In the genomic region with DNA sequence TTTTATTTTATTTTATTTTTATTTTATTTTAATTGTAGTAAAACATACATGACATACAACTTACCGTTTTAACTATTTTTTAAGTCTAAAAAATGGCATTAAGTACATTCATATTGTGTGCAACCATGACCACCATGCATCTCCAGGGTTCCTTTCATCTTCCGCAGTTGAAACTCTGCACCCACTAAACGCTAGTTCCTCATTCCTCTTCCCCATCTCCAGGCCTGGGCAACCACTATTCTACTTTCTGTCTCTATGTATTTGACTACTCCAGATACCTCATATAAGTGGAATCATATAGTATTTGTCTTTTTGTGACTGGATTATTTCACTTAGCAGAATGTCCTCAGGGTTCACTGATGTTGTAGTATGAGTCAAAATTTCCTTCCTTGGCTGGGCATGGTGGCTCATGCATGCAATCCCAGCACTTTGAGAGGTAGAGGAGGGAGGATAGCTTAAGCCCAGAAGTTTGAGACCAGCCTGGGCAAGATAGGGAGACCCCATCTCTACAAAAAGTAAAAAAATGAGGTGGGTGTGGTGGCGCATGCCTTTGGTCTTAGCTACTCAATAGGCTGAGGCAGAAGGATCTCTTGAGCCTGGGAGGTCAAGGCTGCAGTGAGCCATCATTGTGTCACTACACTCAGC, we compare ENCODE assay signal across 23 cellular contexts. TPM values are rescaled to one million over a fixed set of nuclear protein-coding genes. Genes with fewer than 3 reads are reported as not detected.
DNase-seq lines count a peak whose midpoint lies in the region; ATAC-seq and TF ChIP-seq lines count a peak whose summit lies in the region.
"Had no signal": no experiment of that assay in that cellular context is flagged by ENCODE, and none has a peak within 500 bp of the region (broad histone marks: within the 10 kb centered on the region; RNA-seq: fewer than 3 reads in every experiment).

No MANE protein-coding gene starts in this region.

- peaks cover 0 to 11% (median 9%) of the 10 kb centered on the region in 4 donors for H3K4me1 ChIP-seq in esophagus muscularis mucosa
- H3K4me1 ChIP-seq in CD8-positive, alpha-beta T cell (ENCODE audit: insufficient read depth, low read length) = no peaks in the 10 kb centered on the region
- H3K4me1 ChIP-seq in mammary epithelial cell (ENCODE audit: insufficient read depth, low read length) = no peaks in the 10 kb centered on the region

- H3K4me1 Mint-ChIP-seq in CD8-positive, alpha-beta T cell (ENCODE audit: low read depth) = no peaks in the 10 kb centered on the region

- intact Hi-C loops in esophagus muscularis mucosa (cut with DNase I) = loop anchor here (5.0 kb wide), 1 partner anchor 283 kb away; no protein-coding TSS in a partner anchor
- intact Hi-C loops in CD8-positive, alpha-beta T cell (cut with DNase I, micrococcal nuclease) = no loop called here
- intact Hi-C loops in mammary epithelial cell (cut with micrococcal nuclease) = no loop called here

- no peak for ATAC-seq in CD8-positive, alpha-beta T cell
- ATAC-seq: GM23338, Right ventricle myocardium inferior had no signal

- H2AFZ ChIP-seq in mammary epithelial cell (ENCODE audit: low read depth, low read length) = no peak overlapping the region
- H2AFZ ChIP-seq: GM23338 had no signal

- H3K36me3 Mint-ChIP-seq in CD8-positive, alpha-beta T cell = no peaks in the 10 kb centered on the region

- H3K27me3 Mint-ChIP-seq in CD8-positive, alpha-beta T cell (ENCODE audit: low read depth) = peaks cover 31% of the 10 kb centered on the region

- no peak for TF ChIP-seq POLR2A in esophagus muscularis mucosa (IDR thresholded peaks at IDR 0.05; ENCODE audit: low read depth)

- no peak overlapping the region for H3K27ac ChIP-seq in esophagus muscularis mucosa (replicated peaks in 1 of 4)
- no peak overlapping the region for H3K27ac ChIP-seq in CD8-positive, alpha-beta T cell (ENCODE audit: low read depth, low read length)
- H3K27ac ChIP-seq in mammary epithelial cell (ENCODE audit: insufficient read depth, low read depth, low read length) = no peak overlapping the region
- H3K27ac ChIP-seq: 22Rv1, SK-N-MC had no signal

- H4K20me1 ChIP-seq in mammary epithelial cell (ENCODE audit: insufficient read depth, low read length) = no peaks in the 10 kb centered on the region

- H3K9me3 Mint-ChIP-seq in CD8-positive, alpha-beta T cell = no peaks in the 10 kb centered on the region
- H3K9me3 Mint-ChIP-seq: CD4-positive, alpha-beta T cell; GM23338 had no signal

- POLR2A ChIA-PET in CD8-positive, alpha-beta T cell (lab: Charles Lee) = no interaction called here

- no peaks in the 10 kb centered on the region for H3K36me3 ChIP-seq in esophagus muscularis mucosa
- no peaks in the 10 kb centered on the region for H3K36me3 ChIP-seq in CD8-positive, alpha-beta T cell (ENCODE audit: insufficient read depth, low read length)
- no peaks in the 10 kb centered on the region for H3K36me3 ChIP-seq in mammary epithelial cell (ENCODE audit: insufficient read depth, low read length)

- H3K79me2 ChIP-seq in mammary epithelial cell (ENCODE audit: insufficient read depth, low read length) = no peaks in the 10 kb centered on the region

- no TSS peak for BruUV-seq in mammary epithelial cell (replicated peaks; lab: Mats Ljungman, UMichigan)

- DNase-seq in SKM-1 treated with dmso at 0.1 percent for 144 hours (lab: John Stamatoyannopoulos, UW; ENCODE audit: unreplicated experiment) (peak; percentile 18), SKM-1 (lab: John Stamatoyannopoulos, UW; ENCODE audit: unreplicated experiment) (no peak), NOMO-1 treated with DMSO at 0.1 percent for 48 hours (lab: John Stamatoyannopoulos, UW; ENCODE audit: unreplicated experiment) (peak; percentile 82), esophagus muscularis mucosa (ENCODE audit: extremely low spot score) (peak; percentile 90), mammary epithelial cell (no peak), D341Med (ENCODE audit: low spot score) (no peak), hypothalamus (lab: John Stamatoyannopoulos, UW) (no peak)
- no peak for DNase-seq in CD8-positive, alpha-beta T cell
- DNase-seq: Calu3; CD4-positive, alpha-beta T cell; DMS53; EL; HCEC 1CT; NCI-H1092; NCI-H1436 treated with DMSO at 0.1 percent for 48 hours; NCI-H2029; NCI-H345; NCI-H524 treated with DMSO at 0.1 percent for 48 hours; T-helper 1 cell had no signal

- H3K27me3 ChIP-seq in esophagus muscularis mucosa = peaks cover 0 to 8% (median 0%) of the 10 kb centered on the region in 4 donors
- H3K27me3 ChIP-seq in CD8-positive, alpha-beta T cell (ENCODE audit: insufficient read depth, low read length) = no peaks in the 10 kb centered on the region
- no peaks in the 10 kb centered on the region for H3K27me3 ChIP-seq in mammary epithelial cell (ENCODE audit: insufficient read depth, low read length)

- H3K4me3 Mint-ChIP-seq in CD8-positive, alpha-beta T cell = no peak overlapping the region
- H3K4me3 Mint-ChIP-seq: CD4-positive, alpha-beta T cell; GM23338 had no signal

- H3K9me3 ChIP-seq in esophagus muscularis mucosa = no peaks in the 10 kb centered on the region
- H3K9me3 ChIP-seq in CD8-positive, alpha-beta T cell (ENCODE audit: low read length) = no peaks in the 10 kb centered on the region
- no peaks in the 10 kb centered on the region for H3K9me3 ChIP-seq in mammary epithelial cell (replicated peaks; ENCODE audit: insufficient read depth, low read length)

- H3K4me3 ChIP-seq in esophagus muscularis mucosa (no peak overlapping the region), mammary epithelial cell (replicated peaks in 1 of 3; ENCODE audit: insufficient read depth in 1 of 3, low read depth in 2 of 3, low read length in 3 of 3) (no peak overlapping the region)
- no peak overlapping the region for H3K4me3 ChIP-seq in CD8-positive, alpha-beta T cell (ENCODE audit: low read depth, low read length)
- H3K4me3 ChIP-seq: GM23338, SK-N-MC had no signal

- H3K4me2 ChIP-seq in mammary epithelial cell (ENCODE audit: insufficient read depth, low read depth, low read length) = no peak overlapping the region
- H3K4me2 ChIP-seq: GM23338 had no signal

- WGBS in esophagus muscularis mucosa = 83% methylated on average over 4 of the region's 4 CpGs
- WGBS in mammary epithelial cell (ENCODE audit: low coverage, missing lambda C conversion rate) = 61% methylated on average over 4 of the region's 4 CpGs

- no peak for TF ChIP-seq EP300 in esophagus muscularis mucosa (IDR thresholded peaks at IDR 0.05)

- dilution Hi-C loops in mammary epithelial cell (cut with HindIII; ENCODE audit: low sequenced_read_pairs) = loop anchor here (5.0 kb wide), 1 partner anchor 88 kb away; no protein-coding TSS in a partner anchor

- no peak overlapping the region for H3K9ac ChIP-seq in mammary epithelial cell (ENCODE audit: insufficient read depth, low read length)

- CTCF ChIA-PET in CD8-positive, alpha-beta T cell (lab: Charles Lee) = no interaction called here
- CTCF ChIA-PET in mammary epithelial cell (lab: Charles Lee; ENCODE audit: low non-redundant PET) = no interaction called here

- no peak overlapping the region for H3K27ac Mint-ChIP-seq in CD8-positive, alpha-beta T cell
- H3K27ac Mint-ChIP-seq: CD4-positive, alpha-beta T cell; GM23338 had no signal

- TF ChIP-seq CTCF in esophagus muscularis mucosa (IDR thresholded peaks at IDR 0.05) (no peak), mammary epithelial cell (conservative IDR thresholded peaks at IDR 0.05 in 1 of 2, IDR thresholded peaks at IDR 0.05 in 1 of 2; ENCODE audit: extremely low read depth in 1 of 2, insufficient read depth in 1 of 2, low read depth in 1 of 2, low read length in 2 of 2) (no peak)
- TF ChIP-seq CTCF in CD8-positive, alpha-beta T cell (IDR thresholded peaks at IDR 0.05) = no peak

- in situ Hi-C loops in mammary epithelial cell (cut with MboI; ENCODE audit: low sequenced_read_pairs in 2 of 2) = no loop called here

RNA-seq across cellular contexts. Expression of a gene that starts 55.7 kb away (rescaled TPM):
- total RNA-seq in esophagus muscularis mucosa (10 to 100 TPM; 12.6 to 19.1 (median 17.9) TPM), mammary epithelial cell (10 to 100 TPM; 10.2 to 14.4 TPM)
- total RNA-seq in CD8-positive, alpha-beta T cell = 10 to 100 TPM; 28.4 to 29.6 TPM
- polyA plus RNA-seq in mammary epithelial cell = 7.2 TPM
- 12.2 TPM for polyA minus RNA-seq in mammary epithelial cell

Comparison
In these comparisons a context has a peak if more than half of its experiments do, and no peak if none do; other contexts are left out.
1. DNase-seq: peak in SKM-1 treated with dmso at 0.1 percent for 144 hours (single experiment), NOMO-1 treated with DMSO at 0.1 percent for 48 hours (single experiment) and esophagus muscularis mucosa (single experiment); none in SKM-1 (single experiment), CD8-positive, alpha-beta T cell (0 of 7), mammary epithelial cell (single experiment), D341Med (single experiment) and hypothalamus (0 of 51).